ENCODE assay signal across 8 cellular contexts in the genomic region with DNA sequence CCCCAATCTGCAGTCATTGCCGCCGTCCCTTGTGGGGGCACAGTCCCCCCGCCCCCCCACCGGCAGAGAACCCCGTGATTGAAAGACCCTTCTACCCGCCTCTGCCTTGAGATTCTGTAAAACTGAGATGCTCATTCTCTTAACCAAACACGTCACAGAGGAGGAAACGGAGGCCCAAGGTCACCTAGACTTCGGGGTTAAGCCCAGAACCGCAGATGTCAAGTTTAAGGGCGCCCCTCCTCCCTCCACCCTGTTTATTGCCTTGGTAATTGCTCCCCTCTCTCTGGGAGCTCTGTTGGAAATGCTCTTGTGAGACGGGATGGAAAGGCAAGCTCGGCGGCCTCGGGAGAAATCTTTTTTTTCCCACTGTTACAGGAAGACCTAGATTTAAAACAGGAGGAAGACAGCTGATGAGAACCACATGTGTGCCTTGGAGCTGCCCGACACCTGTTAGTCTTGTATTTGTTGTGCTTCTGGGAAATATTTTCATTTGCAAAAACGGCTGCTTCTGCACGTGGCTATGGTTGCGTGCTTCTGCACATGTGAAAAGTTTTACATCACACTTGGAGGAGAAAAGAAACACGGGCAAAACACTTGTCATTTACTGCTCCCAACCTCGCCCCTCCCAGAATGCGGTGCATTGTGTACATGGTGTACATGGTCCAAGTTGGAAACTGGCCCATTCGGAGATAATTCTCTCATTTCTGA. TPM values are rescaled to one million over a fixed set of nuclear protein-coding genes. Genes with fewer than 3 reads are reported as not detected.
DNase-seq lines count a peak whose midpoint lies in the region; ATAC-seq and TF ChIP-seq lines count a peak whose summit lies in the region.

No MANE protein-coding gene starts in this region.

- ATAC-seq in foreskin keratinocyte (no peak), HG03025 (IDR thresholded peaks at IDR 0.05; ENCODE audit: low FRiP score, unreplicated experiment) (no peak)

- H3K27ac ChIP-seq in foreskin keratinocyte (peak overlapping the region; percentile 92), parathyroid adenoma (peak overlapping the region; percentile 85)

- peaks cover 24% of the 10 kb centered on the region for H3K36me3 Mint-ChIP-seq in activated CD4-positive, alpha-beta memory T cell treated with anti-CD3 and anti-CD28 coated beads for 36 hours

- H3K9me3 ChIP-seq in parathyroid adenoma (ENCODE audit: control insufficient read depth, low read length) = no peaks in the 10 kb centered on the region

- H3K79me2 ChIP-seq in parathyroid adenoma = peaks cover 39% of the 10 kb centered on the region

- TF ChIP-seq CTCF in foreskin keratinocyte (conservative IDR thresholded peaks at IDR 0.05) (no peak), parathyroid adenoma (IDR thresholded peaks at IDR 0.05) (no peak)

- no peaks in the 10 kb centered on the region for H3K36me3 ChIP-seq in parathyroid adenoma (ENCODE audit: control insufficient read depth, insufficient read depth, low read length)

- H3K27ac Mint-ChIP-seq in activated CD4-positive, alpha-beta memory T cell treated with anti-CD3 and anti-CD28 coated beads for 36 hours = peak overlapping the region; percentile 97

- H2AFZ ChIP-seq in parathyroid adenoma = peak overlapping the region; percentile 93

- H3K4me2 ChIP-seq in parathyroid adenoma (ENCODE audit: low read length) = peak overlapping the region; percentile 95

- H3K27me3 ChIP-seq in foreskin keratinocyte (no peaks in the 10 kb centered on the region), parathyroid adenoma (ENCODE audit: control insufficient read depth, insufficient read depth, low read length) (no peaks in the 10 kb centered on the region)

- POLR2A ChIA-PET in activated CD4-positive, alpha-beta memory T cell treated with anti-CD3 and anti-CD28 coated beads for 36 hours (lab: Charles Lee) = interaction anchor here (0.5 to 4.2 kb wide), 7 partner anchors 32 to 1241 kb away, joined by 4 to 47 read pairs (median 8); partner anchors contain the start of genes C19orf44, CALR3, CHERP and SMIM7

- DNase-seq in NCI-H2081 (lab: John Stamatoyannopoulos, UW) = peak; percentile 29 to 44
- no peak for DNase-seq in NCI-H2081 treated with DMSO at 0.1 percent for 48 hours (lab: John Stamatoyannopoulos, UW)
- DNase-seq in LHCN-M2 (ENCODE audit: low read depth) = peak; percentile 91
- peak; percentile 31 for DNase-seq in activated CD4-positive, alpha-beta memory T cell treated with anti-CD3 and anti-CD28 coated beads for 36 hours
- no peak for DNase-seq in foreskin keratinocyte
- DNase-seq in NCI-H1930 (lab: John Stamatoyannopoulos, UW) = no peak

- H3K9me3 Mint-ChIP-seq in activated CD4-positive, alpha-beta memory T cell treated with anti-CD3 and anti-CD28 coated beads for 36 hours = no peaks in the 10 kb centered on the region

- H3K4me3 Mint-ChIP-seq in activated CD4-positive, alpha-beta memory T cell treated with anti-CD3 and anti-CD28 coated beads for 36 hours = peak overlapping the region; percentile 99

- H3K4me1 Mint-ChIP-seq in activated CD4-positive, alpha-beta memory T cell treated with anti-CD3 and anti-CD28 coated beads for 36 hours (ENCODE audit: low read depth) = peaks cover 31% of the 10 kb centered on the region

- H3K27me3 Mint-ChIP-seq in activated CD4-positive, alpha-beta memory T cell treated with anti-CD3 and anti-CD28 coated beads for 36 hours = no peaks in the 10 kb centered on the region

- H3K4me3 ChIP-seq in parathyroid adenoma (ENCODE audit: low read depth, low read length) = peak overlapping the region; percentile 88

- H3K4me1 ChIP-seq in foreskin keratinocyte (peaks cover 7% of the 10 kb centered on the region), parathyroid adenoma (peaks cover 4% of the 10 kb centered on the region)

- intact Hi-C loops in activated CD4-positive, alpha-beta memory T cell treated with anti-CD3 and anti-CD28 coated beads for 36 hours (cut with micrococcal nuclease) = loop anchor here (1.0 kb wide), 6 partner anchors 31 to 157 kb away; partner anchors contain the start of genes C19orf44, CALR3, CHERP and SMIM7

- H3K9ac ChIP-seq in parathyroid adenoma = no peak overlapping the region

- CTCF ChIA-PET in activated CD4-positive, alpha-beta memory T cell treated with anti-CD3 and anti-CD28 coated beads for 36 hours (lab: Charles Lee) = interaction anchor here (1.1 to 2.3 kb wide), 2 partner anchors 32 to 41 kb away, joined by 4 to 5 read pairs; partner anchors contain the start of gene TMEM38A

RNA-seq across cellular contexts. Expression of gene MED26, which starts 1.1 kb away (rescaled TPM):
- total RNA-seq in LHCN-M2 (2014; rRNA removed) = 7.4 and 8.9 TPM in 2 replicates
- 3.8 TPM for polyA plus RNA-seq in LHCN-M2 (2012)
- 10 to 100 TPM; 12.0 to 14.5 TPM for total RNA-seq in activated CD4-positive, alpha-beta memory T cell treated with anti-CD3 and anti-CD28 coated beads for 36 hours
- total RNA-seq in foreskin keratinocyte = 7.6 and 7.9 TPM in 2 replicates
- polyA plus RNA-seq in foreskin keratinocyte = 4.7 and 4.9 TPM in 2 replicates

RNA-seq across cellular contexts. Expression of gene SMIM7, which starts 30.8 kb away (rescaled TPM):
- 97.1 and 97.3 TPM in 2 replicates for total RNA-seq in LHCN-M2 (2014; rRNA removed)
- polyA plus RNA-seq in LHCN-M2 (2012) = 81.2 TPM
- total RNA-seq in activated CD4-positive, alpha-beta memory T cell treated with anti-CD3 and anti-CD28 coated beads for 36 hours = 10 to 100 TPM; 50.5 to 50.9 TPM
- total RNA-seq in foreskin keratinocyte = 58.2 and 61.8 TPM in 2 replicates
- 72.7 and 75.8 TPM in 2 replicates for polyA plus RNA-seq in foreskin keratinocyte

RNA-seq across cellular contexts. Expression of gene TMEM38A, which starts 31.8 kb away (rescaled TPM):
- total RNA-seq in LHCN-M2 (2014; rRNA removed) (2.9 and 3.2 TPM in 2 replicates), foreskin keratinocyte (1.3 and 1.6 TPM in 2 replicates)
- polyA plus RNA-seq in LHCN-M2 (2012) = 1.5 TPM
- under 1 TPM; 0.58 to 0.76 TPM for total RNA-seq in activated CD4-positive, alpha-beta memory T cell treated with anti-CD3 and anti-CD28 coated beads for 36 hours
- polyA plus RNA-seq in foreskin keratinocyte = 1.3 TPM in 2 replicates

RNA-seq across cellular contexts. Expression of gene SLC35E1, which starts 56.9 kb away (rescaled TPM):
- 33.2 and 34.3 TPM in 2 replicates for total RNA-seq in LHCN-M2 (2014; rRNA removed)
- polyA plus RNA-seq in LHCN-M2 (2012) = 33.3 TPM
- 10 to 100 TPM; 42.0 to 46.0 TPM for total RNA-seq in activated CD4-positive, alpha-beta memory T cell treated with anti-CD3 and anti-CD28 coated beads for 36 hours
- 37.8 and 42.1 TPM in 2 replicates for total RNA-seq in foreskin keratinocyte
- polyA plus RNA-seq in foreskin keratinocyte = 24.2 and 24.4 TPM in 2 replicates

Comparison
In these comparisons a context has a peak if more than half of its experiments do, and no peak if none do; other contexts are left out.
1. DNase-seq: peak in NCI-H2081 (2 of 2), LHCN-M2 (single experiment) and activated CD4-positive, alpha-beta memory T cell treated with anti-CD3 and anti-CD28 coated beads for 36 hours (single experiment); none in NCI-H2081 treated with DMSO at 0.1 percent for 48 hours (single experiment), foreskin keratinocyte (0 of 2) and NCI-H1930 (0 of 2).